Comparison of ENCODE assay signal across 9 cellular contexts in genomic region chr11:15073361-15074205, GRCh38. TPM values are rescaled to one million over a fixed set of nuclear protein-coding genes. Genes with fewer than 3 reads are reported as not detected.
DNase-seq lines count a peak whose midpoint lies in the region; ATAC-seq and TF ChIP-seq lines count a peak whose summit lies in the region.
"Had no signal": no experiment of that assay in that cellular context is flagged by ENCODE, and none has a peak within 500 bp of the region (broad histone marks: within the 10 kb centered on the region; RNA-seq: fewer than 3 reads in every experiment).

Gene CALCB, plus strand, starts transcription at chr11:15073593. Its CDS starts 1,126 bp downstream, at chr11:15074719.

- DNase-seq in MCF 10A (ENCODE audit: unreplicated experiment), result no peak
- peak in 1 of 2 donors; percentile 12 for DNase-seq in left colon
- no peak for DNase-seq in ovary
- DNase-seq in NOMO-1 (lab: John Stamatoyannopoulos, UW; ENCODE audit: unreplicated experiment in 2 of 2), result no peak

- peaks cover 6% of the 10 kb centered on the region for H3K4me1 Mint-ChIP-seq in MCF 10A (ENCODE audit: insufficient read depth, unreplicated experiment)
- H3K4me1 Mint-ChIP-seq: nephron had no signal

- no peak for TF ChIP-seq POLR2A in ovary (IDR thresholded peaks at IDR 0.05)

- H3K36me3 Mint-ChIP-seq in MCF 10A (ENCODE audit: insufficient read depth, unreplicated experiment), result no peaks in the 10 kb centered on the region

- H3K9me3 ChIP-seq in OCI-LY1 (ENCODE audit: low read length) (no peaks in the 10 kb centered on the region), stomach smooth muscle (ENCODE audit: control insufficient read depth in 2 of 2, low read length in 2 of 2) (no peaks in the 10 kb centered on the region), ovary (no peaks in the 10 kb centered on the region)

- H3K9ac ChIP-seq in OCI-LY1 (ENCODE audit: low read length), result no peak within 1 kb of the TSS
- H3K9ac ChIP-seq in stomach smooth muscle (ENCODE audit: low read length in 2 of 2), result peak within 1 kb of the TSS in 1 of 2 donors; percentile 14

- TF ChIP-seq EP300 in ovary (IDR thresholded peaks at IDR 0.05), result no peak

- H3K27ac Mint-ChIP-seq in MCF 10A (ENCODE audit: low read depth, unreplicated experiment), result no peak within 1 kb of the TSS
- H3K27ac Mint-ChIP-seq: nephron had no signal

- H3K9me2 ChIP-seq in OCI-LY1 (ENCODE audit: low read depth, low read length), result no peaks in the 10 kb centered on the region

- H3K36me3 ChIP-seq in OCI-LY1 (ENCODE audit: insufficient read depth, low read length) (no peaks in the 10 kb centered on the region), stomach smooth muscle (ENCODE audit: control insufficient read depth in 2 of 2, insufficient read depth in 2 of 2, low read length in 2 of 2) (no peaks in the 10 kb centered on the region), ovary (no peaks in the 10 kb centered on the region)

- no peaks in the 10 kb centered on the region for H3K79me2 ChIP-seq in OCI-LY1 (ENCODE audit: insufficient read depth, low read length)

- H3K27ac ChIP-seq in OCI-LY1 (ENCODE audit: low read depth, low read length, poor library complexity, severe bottlenecking) (no peak within 1 kb of the TSS), stomach smooth muscle (ENCODE audit: low read length) (no peak within 1 kb of the TSS), ovary (no peak within 1 kb of the TSS)

- H2AFZ ChIP-seq in OCI-LY1 (ENCODE audit: low read length), result no peak within 1 kb of the TSS

- H3K4me2 ChIP-seq in OCI-LY1 (ENCODE audit: low read length), result peak within 1 kb of the TSS; percentile 65; the same call in 1 of the 2 replicates

- no peaks in the 10 kb centered on the region for H3K27me3 Mint-ChIP-seq in MCF 10A (ENCODE audit: insufficient read depth, unreplicated experiment)

- TF ChIP-seq CTCF in OCI-LY1 (IDR thresholded peaks at IDR 0.05; ENCODE audit: low read length) (no peak), MCF 10A (IDR thresholded peaks at IDR 0.05; ENCODE audit: unreplicated experiment) (no peak), ovary (IDR thresholded peaks at IDR 0.05) (no peak)

- H4K20me1 ChIP-seq in OCI-LY1 (ENCODE audit: insufficient read depth, low read length), result no peaks in the 10 kb centered on the region

- H3F3A ChIP-seq in OCI-LY1 (ENCODE audit: insufficient read depth, low read length), result no peaks in the 10 kb centered on the region

- H3K4me3 ChIP-seq in GM08714 (ENCODE audit: low read length), result peak within 1 kb of the TSS; percentile 17; the same call in 1 of the 2 replicates
- peak within 1 kb of the TSS; percentile 40 for H3K4me3 ChIP-seq in OCI-LY1 (ENCODE audit: low read depth, low read length, poor library complexity, severe bottlenecking)
- peak within 1 kb of the TSS; percentile 46 to 63 for H3K4me3 ChIP-seq in stomach smooth muscle (ENCODE audit: low read length in 2 of 2)
- no peak within 1 kb of the TSS for H3K4me3 ChIP-seq in ovary

- WGBS in ovary, 3 donors, result 1 to 2% (median 1%) methylated on average over 59 to 60 of the region's 60 CpGs

- intact Hi-C loops in MCF 10A (cut with micrococcal nuclease) (loop anchor here (2.0 kb wide), 1 partner anchor 283 kb away; no protein-coding TSS in a partner anchor), left colon (cut with DNase I, micrococcal nuclease) (loop anchor here (5.0 to 10.0 kb wide), 2 partner anchors 166 to 169 kb away; no protein-coding TSS in a partner anchor), ovary (cut with DNase I) (no loop called here)

- H3K4me1 ChIP-seq in OCI-LY1 (ENCODE audit: insufficient read depth, low read length, severe bottlenecking), result peaks cover 7% of the 10 kb centered on the region
- peaks cover 12% of the 10 kb centered on the region for H3K4me1 ChIP-seq in stomach smooth muscle (ENCODE audit: control insufficient read depth, insufficient read depth, low read length)
- H3K4me1 ChIP-seq in ovary (ENCODE audit: insufficient read depth), result peaks cover 1% of the 10 kb centered on the region

- ATAC-seq in left colon (peak; percentile 32), GM21737 (IDR thresholded peaks at IDR 0.05; ENCODE audit: unreplicated experiment) (no peak)

- BruUV-seq in MCF 10A (replicated peaks; lab: Mats Ljungman, UMichigan), result no TSS peak

- CTCF ChIA-PET in MCF 10A (lab: Yijun Ruan, JAX), result interaction anchor here (0.5 to 10.2 kb wide), 32 partner anchors 9 to 1821 kb away, joined by 3 to 292 read pairs (median 5); no protein-coding TSS in a partner anchor

- H3K4me3 Mint-ChIP-seq in MCF 10A (ENCODE audit: unreplicated experiment), result peak within 1 kb of the TSS; percentile 4

- H3K27me3 ChIP-seq in OCI-LY1 (ENCODE audit: insufficient read depth, low read length) (no peaks in the 10 kb centered on the region), stomach smooth muscle (ENCODE audit: control insufficient read depth in 1 of 2, insufficient read depth in 2 of 2, low read length in 2 of 2) (peaks cover 23 to 31% of the 10 kb centered on the region in 2 donors), ovary (no peaks in the 10 kb centered on the region)

- POLR2A ChIA-PET in MCF 10A (lab: Yijun Ruan, JAX), result no interaction called here

- peaks cover 3% of the 10 kb centered on the region for H3K9me3 Mint-ChIP-seq in MCF 10A (ENCODE audit: unreplicated experiment)

RNA-seq across cellular contexts. Expression of gene CALCB, which starts in this region (rescaled TPM):
- total RNA-seq in MCF 10A (2022), result 4.1 and 4.3 TPM in 2 replicates
- under 1 TPM in 1 of 2 donors, not detected in 1; 0.21 TPM for total RNA-seq in left colon
- total RNA-seq in ovary, result under 1 TPM in 2 of 7 donors, not detected in 5; 0.08 to 0.23 TPM
- under 1 TPM in 1 of 2 donors, not detected in 1; 0.02 TPM for polyA plus RNA-seq in ovary

Comparison
In these comparisons a context has a peak if more than half of its experiments do, and no peak if none do; other contexts are left out.
1. Peak in ATAC-seq in left colon; RNA of the gene not detected or under 1 TPM.
2. intact Hi-C loops: an anchor here in MCF 10A (2.0 kb wide) and left colon (5.0 to 10.0 kb wide); none called in ovary.